ENCODE assay signal across 14 cellular contexts in the genomic region with DNA sequence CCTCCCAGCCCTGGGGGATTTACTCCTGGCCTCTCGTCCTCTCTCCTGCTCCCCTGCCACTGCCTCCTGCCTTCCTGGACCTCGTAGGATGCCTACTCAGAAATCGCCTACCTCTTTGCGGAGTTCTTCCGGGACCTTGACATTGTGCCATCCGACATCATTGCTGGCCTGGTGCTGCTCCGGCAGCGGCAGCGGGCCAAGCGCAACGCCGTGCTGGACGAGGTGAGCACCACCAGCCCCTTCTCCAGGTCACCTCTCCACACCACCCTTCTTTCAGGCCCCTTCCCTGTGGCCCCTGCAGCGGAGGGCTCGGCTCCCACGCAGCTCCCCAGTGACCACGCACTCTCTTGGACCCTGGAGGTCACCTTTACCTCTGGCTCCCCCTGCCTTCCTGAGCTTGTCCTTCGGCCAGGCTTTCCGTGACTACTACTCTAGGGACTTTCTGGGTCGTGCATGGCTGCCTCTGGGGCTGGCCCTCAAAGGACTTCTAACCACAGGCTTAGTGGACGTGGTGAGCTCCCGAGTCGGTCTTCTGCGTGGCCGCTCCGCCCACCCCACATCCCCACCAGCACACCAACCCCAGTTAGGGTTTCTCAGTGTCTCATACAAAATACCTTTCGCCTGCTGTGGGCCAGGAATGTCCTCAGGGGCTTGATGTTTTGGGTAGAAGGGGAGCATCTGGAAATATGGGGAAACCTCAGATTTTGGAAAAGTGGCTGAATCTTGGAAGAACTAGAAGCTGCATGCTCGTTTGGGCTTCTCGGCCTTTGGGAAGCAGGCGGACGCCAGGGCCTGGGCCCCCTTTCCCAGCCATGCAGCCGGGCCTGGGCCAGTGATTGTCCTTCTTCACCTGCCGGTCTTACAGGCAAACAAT. TPM values are rescaled to one million over a fixed set of nuclear protein-coding genes. Genes with fewer than 3 reads are reported as not detected.
DNase-seq lines count a peak whose midpoint lies in the region; ATAC-seq and TF ChIP-seq lines count a peak whose summit lies in the region.
"Had no signal": no experiment of that assay in that cellular context is flagged by ENCODE, and none has a peak within 500 bp of the region (broad histone marks: within the 10 kb centered on the region; RNA-seq: fewer than 3 reads in every experiment).

No MANE protein-coding gene starts in this region.

- H3K4me1 ChIP-seq in BLaER1 treated with 17β-estradiol and CSF1 and Interleukin-3, amounts not matched to agents 10 nM and 100 nM: peaks cover 7 to 44% (median 25%) of the 10 kb centered on the region in 10 experiments; a peak in 18 of 20 replicates
- H3K4me1 ChIP-seq in breast epithelium: peaks cover 0 to 11% of the 10 kb centered on the region in 2 donors

- H3K36me3 ChIP-seq in BLaER1 treated with 17β-estradiol and CSF1 and Interleukin-3, amounts not matched to agents 10 nM and 100 nM: peaks cover 0 to 69% (median 0%) of the 10 kb centered on the region in 11 experiments; a peak in 4 of 22 replicates
- H3K36me3 ChIP-seq in brain microvascular endothelial cell (replicated peaks) (peaks cover 7% of the 10 kb centered on the region), breast epithelium (no peaks in the 10 kb centered on the region)

- intact Hi-C loops in breast epithelium (cut with DNase I; ENCODE audit: low total_unique reads): no loop called here

- H3K9ac ChIP-seq in BLaER1 treated with 17β-estradiol and CSF1 and Interleukin-3, amounts not matched to agents 10 nM and 100 nM: peak overlapping the region in 3 of 11 experiments; percentile 2 to 55 (median 14); a peak in 4 of 22 replicates

- DNase-seq in H4 (ENCODE audit: low spot score) (peak; percentile 23), brain microvascular endothelial cell (no peak), myocyte (ENCODE audit: low read depth) (peak; percentile 67), breast epithelium (ENCODE audit: low spot score in 2 of 2) (no peak)
- no peak for DNase-seq in stimulated activated CD4-positive, alpha-beta T cell treated with anti-CD3 and anti-CD28 coated beads, Interleukin-12 subunit alpha, Interleukin-12 subunit beta, amount 100 ng/mL, for 4 hours
- DNase-seq: NK-92 treated with Interleukin-12 subunit alpha and Interleukin-12 subunit beta, amount 100 ng/mL, for 24 hours; Right ventricle myocardium superior had no signal

- no peak overlapping the region for H3K4me3 ChIP-seq in BLaER1 treated with 17β-estradiol and CSF1 and Interleukin-3, amounts not matched to agents 10 nM and 100 nM
- H3K4me3 ChIP-seq in brain microvascular endothelial cell (ENCODE audit: low read depth, low read length): no peak overlapping the region
- no peak overlapping the region for H3K4me3 ChIP-seq in breast epithelium
- H3K4me3 ChIP-seq: coronary artery had no signal

- no peaks in the 10 kb centered on the region for H3K9me3 ChIP-seq in BLaER1 treated with 17β-estradiol and CSF1 and Interleukin-3, amounts not matched to agents 10 nM and 100 nM (replicated peaks in 1 of 11)
- H3K9me3 ChIP-seq in breast epithelium: no peaks in the 10 kb centered on the region

- no peak for TF ChIP-seq POLR2A in breast epithelium (IDR thresholded peaks at IDR 0.05)

- no peak overlapping the region for H3K27ac ChIP-seq in BLaER1 treated with 17β-estradiol and CSF1 and Interleukin-3, amounts not matched to agents 10 nM and 100 nM
- no peak overlapping the region for H3K27ac ChIP-seq in brain microvascular endothelial cell
- no peak overlapping the region for H3K27ac ChIP-seq in breast epithelium
- H3K27ac ChIP-seq: coronary artery, epithelial cell of prostate had no signal

- TF ChIP-seq CTCF in brain microvascular endothelial cell (IDR thresholded peaks at IDR 0.05; ENCODE audit: low read depth, low read length, missing control alignments): peak; percentile 37
- TF ChIP-seq CTCF in breast epithelium (IDR thresholded peaks at IDR 0.05): no peak

- H4K20me1 ChIP-seq in BLaER1 treated with 17β-estradiol and CSF1 and Interleukin-3, amounts not matched to agents 10 nM and 100 nM: peaks cover 0 to 18% (median 0%) of the 10 kb centered on the region in 11 experiments; a peak in 2 of 22 replicates

- H3K4me2 ChIP-seq in BLaER1 treated with 17β-estradiol and CSF1 and Interleukin-3, amounts not matched to agents 10 nM and 100 nM: peak overlapping the region in 8 of 11 experiments; percentile 10 to 77 (median 51); a peak in 14 of 22 replicates

- in situ Hi-C loops in brain microvascular endothelial cell (cut with HindIII; ENCODE audit: low pct_ligation_motif_present, low sequenced_read_pairs): no loop called here

- ATAC-seq in GM21737 (IDR thresholded peaks at IDR 0.05; ENCODE audit: unreplicated experiment) (no peak), GM19328 (IDR thresholded peaks at IDR 0.05; ENCODE audit: unreplicated experiment) (no peak)
- ATAC-seq: WTC11 had no signal

- H3K27me3 ChIP-seq in BLaER1 treated with 17β-estradiol and CSF1 and Interleukin-3, amounts not matched to agents 10 nM and 100 nM: 0 out of 22 replicates have a peak, but pooled peaks cover 0 to 3% (median 0%) of the 10 kb centered on the region in 11 experiments
- H3K27me3 ChIP-seq in brain microvascular endothelial cell (replicated peaks): no peaks in the 10 kb centered on the region
- no peaks in the 10 kb centered on the region for H3K27me3 ChIP-seq in breast epithelium

RNA-seq across cellular contexts. Expression of a gene that starts 24.1 kb away (rescaled TPM):
- total RNA-seq in H4 (2014; rRNA removed; shearing (Covaris generic)): 1.0 and 1.2 TPM in 2 replicates
- total RNA-seq in myocyte: 0.03 TPM in 1 of 2 replicates, not detected in the other
- 0.10 TPM for polyA plus RNA-seq in myocyte (2012)
- total RNA-seq in breast epithelium: 1 to 10 TPM in 1 of 3 donors, under 1 TPM in 2; 0.32 to 6.9 (median 0.66) TPM
- total RNA-seq: skeletal muscle tissue had no signal

RNA-seq across cellular contexts. Expression of a gene that starts 48.1 kb away (rescaled TPM):
- 0.68 and 0.83 TPM in 2 replicates for total RNA-seq in H4 (2014; rRNA removed; shearing (Covaris generic))
- total RNA-seq in myocyte (2.9 and 4.3 TPM in 2 replicates), breast epithelium (1 to 10 TPM; 2.4 to 4.5 (median 3.3) TPM)
- polyA plus RNA-seq in myocyte (2012): 2.3 TPM

Comparison
In these comparisons a context has a peak if more than half of its experiments do, and no peak if none do; other contexts are left out.
1. DNase-seq: peak in H4 (single experiment) and myocyte (single experiment); none in brain microvascular endothelial cell (single experiment), stimulated activated CD4-positive, alpha-beta T cell treated with anti-CD3 and anti-CD28 coated beads, Interleukin-12 subunit alpha, Interleukin-12 subunit beta, amount 100 ng/mL, for 4 hours (single experiment) and breast epithelium (0 of 2).